Comparison of ENCODE assay signal across 1 cellular context in the genomic region with DNA sequence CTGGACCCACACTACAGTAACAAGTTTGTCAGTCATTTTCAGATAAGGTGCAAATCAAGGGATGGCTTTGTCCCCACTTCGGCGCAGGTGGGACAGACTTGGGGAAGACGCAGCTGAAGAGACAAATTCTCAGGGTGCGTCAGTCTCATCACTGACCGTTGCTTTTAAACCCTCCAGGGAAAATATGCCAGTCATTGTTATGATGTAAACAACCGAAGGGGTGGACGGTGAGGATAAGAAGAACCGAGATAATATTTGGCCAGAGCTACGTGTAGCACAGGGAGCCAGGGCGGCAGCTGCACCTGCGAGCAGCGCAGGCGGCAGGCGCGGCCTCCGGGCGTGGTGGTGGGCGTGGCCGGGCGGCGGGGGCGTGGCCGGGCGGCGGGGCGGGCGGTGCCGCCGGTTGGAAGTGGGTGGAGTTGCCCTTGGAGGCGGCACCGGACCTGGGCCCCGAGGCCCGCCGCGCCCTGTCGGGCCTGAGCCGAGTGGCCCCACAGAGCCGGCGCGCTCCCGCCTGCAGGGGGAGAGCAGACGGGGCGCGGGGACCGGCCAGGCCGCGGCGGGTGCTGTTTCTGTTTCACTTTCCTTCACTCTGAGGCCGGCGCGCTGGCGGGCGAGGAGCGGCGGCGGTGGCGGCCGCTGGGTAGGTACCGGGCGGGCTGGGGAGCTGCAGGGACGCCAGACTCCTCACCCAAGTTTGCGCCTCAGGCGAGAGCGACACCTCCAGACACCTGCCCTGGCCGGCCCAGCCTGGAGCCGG.
TF ChIP-seq lines count a peak whose summit lies in the region.

A gene (plus strand): TSS at position 470 of the 760 bp plus-strand sequence. CDS start 2,209 bp downstream, outside the sequence.

TF ChIP-seq in HepG2, 621 proteins besides CTCF, POLR2A, EP300 and RAD21 (continued from another document and continues in another):
- TF ChIP-seq, protein P1, sequence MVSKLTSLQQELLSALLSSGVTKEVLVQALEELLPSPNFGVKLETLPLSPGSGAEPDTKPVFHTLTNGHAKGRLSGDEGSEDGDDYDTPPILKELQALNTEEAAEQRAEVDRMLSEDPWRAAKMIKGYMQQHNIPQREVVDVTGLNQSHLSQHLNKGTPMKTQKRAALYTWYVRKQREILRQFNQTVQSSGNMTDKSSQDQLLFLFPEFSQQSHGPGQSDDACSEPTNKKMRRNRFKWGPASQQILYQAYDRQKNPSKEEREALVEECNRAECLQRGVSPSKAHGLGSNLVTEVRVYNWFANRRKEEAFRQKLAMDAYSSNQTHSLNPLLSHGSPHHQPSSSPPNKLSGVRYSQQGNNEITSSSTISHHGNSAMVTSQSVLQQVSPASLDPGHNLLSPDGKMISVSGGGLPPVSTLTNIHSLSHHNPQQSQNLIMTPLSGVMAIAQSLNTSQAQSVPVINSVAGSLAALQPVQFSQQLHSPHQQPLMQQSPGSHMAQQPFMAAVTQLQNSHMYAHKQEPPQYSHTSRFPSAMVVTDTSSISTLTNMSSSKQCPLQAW (CRISPR knock-in tag; IDR thresholded peaks at IDR 0.05) = peak; percentile 70; the same call in 1 of the 2 replicates
- TF ChIP-seq, protein P2, sequence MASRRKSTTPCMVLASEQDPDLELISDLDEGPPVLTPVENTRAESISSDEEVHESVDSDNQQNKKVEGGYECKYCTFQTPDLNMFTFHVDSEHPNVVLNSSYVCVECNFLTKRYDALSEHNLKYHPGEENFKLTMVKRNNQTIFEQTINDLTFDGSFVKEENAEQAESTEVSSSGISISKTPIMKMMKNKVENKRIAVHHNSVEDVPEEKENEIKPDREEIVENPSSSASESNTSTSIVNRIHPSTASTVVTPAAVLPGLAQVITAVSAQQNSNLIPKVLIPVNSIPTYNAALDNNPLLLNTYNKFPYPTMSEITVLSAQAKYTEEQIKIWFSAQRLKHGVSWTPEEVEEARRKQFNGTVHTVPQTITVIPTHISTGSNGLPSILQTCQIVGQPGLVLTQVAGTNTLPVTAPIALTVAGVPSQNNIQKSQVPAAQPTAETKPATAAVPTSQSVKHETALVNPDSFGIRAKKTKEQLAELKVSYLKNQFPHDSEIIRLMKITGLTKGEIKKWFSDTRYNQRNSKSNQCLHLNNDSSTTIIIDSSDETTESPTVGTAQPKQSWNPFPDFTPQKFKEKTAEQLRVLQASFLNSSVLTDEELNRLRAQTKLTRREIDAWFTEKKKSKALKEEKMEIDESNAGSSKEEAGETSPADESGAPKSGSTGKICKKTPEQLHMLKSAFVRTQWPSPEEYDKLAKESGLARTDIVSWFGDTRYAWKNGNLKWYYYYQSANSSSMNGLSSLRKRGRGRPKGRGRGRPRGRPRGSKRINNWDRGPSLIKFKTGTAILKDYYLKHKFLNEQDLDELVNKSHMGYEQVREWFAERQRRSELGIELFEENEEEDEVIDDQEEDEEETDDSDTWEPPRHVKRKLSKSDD (CRISPR knock-in tag; IDR thresholded peaks at IDR 0.05; ENCODE audit: low read depth) = peak; percentile 25; the same call in 1 of the 2 replicates
- TF ChIP-seq EEA1 (CRISPR knock-in tag; IDR thresholded peaks at IDR 0.05; ENCODE audit: borderline replicate concordance) = no peak
- TF ChIP-seq, protein P3, sequence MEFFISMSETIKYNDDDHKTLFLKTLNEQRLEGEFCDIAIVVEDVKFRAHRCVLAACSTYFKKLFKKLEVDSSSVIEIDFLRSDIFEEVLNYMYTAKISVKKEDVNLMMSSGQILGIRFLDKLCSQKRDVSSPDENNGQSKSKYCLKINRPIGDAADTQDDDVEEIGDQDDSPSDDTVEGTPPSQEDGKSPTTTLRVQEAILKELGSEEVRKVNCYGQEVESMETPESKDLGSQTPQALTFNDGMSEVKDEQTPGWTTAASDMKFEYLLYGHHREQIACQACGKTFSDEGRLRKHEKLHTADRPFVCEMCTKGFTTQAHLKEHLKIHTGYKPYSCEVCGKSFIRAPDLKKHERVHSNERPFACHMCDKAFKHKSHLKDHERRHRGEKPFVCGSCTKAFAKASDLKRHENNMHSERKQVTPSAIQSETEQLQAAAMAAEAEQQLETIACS (CRISPR knock-in tag; IDR thresholded peaks at IDR 0.05) = peak; percentile 86
- no peak for TF ChIP-seq TCF12 (IDR thresholded peaks at IDR 0.05)
- TF ChIP-seq TCF12 (CRISPR knock-in tag; IDR thresholded peaks at IDR 0.05) = 0 out of 2 replicates have a peak, but pooled peaks have one; percentile 27
- TF ChIP-seq MAFF (IDR thresholded peaks at IDR 0.05; ENCODE audit: low read depth, low read length) = no peak
- TF ChIP-seq, protein P4, sequence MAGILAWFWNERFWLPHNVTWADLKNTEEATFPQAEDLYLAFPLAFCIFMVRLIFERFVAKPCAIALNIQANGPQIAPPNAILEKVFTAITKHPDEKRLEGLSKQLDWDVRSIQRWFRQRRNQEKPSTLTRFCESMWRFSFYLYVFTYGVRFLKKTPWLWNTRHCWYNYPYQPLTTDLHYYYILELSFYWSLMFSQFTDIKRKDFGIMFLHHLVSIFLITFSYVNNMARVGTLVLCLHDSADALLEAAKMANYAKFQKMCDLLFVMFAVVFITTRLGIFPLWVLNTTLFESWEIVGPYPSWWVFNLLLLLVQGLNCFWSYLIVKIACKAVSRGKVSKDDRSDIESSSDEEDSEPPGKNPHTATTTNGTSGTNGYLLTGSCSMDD (CRISPR knock-in tag; IDR thresholded peaks at IDR 0.05) = no peak
- TF ChIP-seq ELF3 (CRISPR knock-in tag; IDR thresholded peaks at IDR 0.05) = peak; percentile 38; the same call in 1 of the 2 replicates
- TF ChIP-seq ZNF30 (CRISPR knock-in tag; IDR thresholded peaks at IDR 0.05) = no peak
- no peak for TF ChIP-seq RCOR2 (CRISPR knock-in tag; IDR thresholded peaks at IDR 0.05)
- TF ChIP-seq, protein P5, sequence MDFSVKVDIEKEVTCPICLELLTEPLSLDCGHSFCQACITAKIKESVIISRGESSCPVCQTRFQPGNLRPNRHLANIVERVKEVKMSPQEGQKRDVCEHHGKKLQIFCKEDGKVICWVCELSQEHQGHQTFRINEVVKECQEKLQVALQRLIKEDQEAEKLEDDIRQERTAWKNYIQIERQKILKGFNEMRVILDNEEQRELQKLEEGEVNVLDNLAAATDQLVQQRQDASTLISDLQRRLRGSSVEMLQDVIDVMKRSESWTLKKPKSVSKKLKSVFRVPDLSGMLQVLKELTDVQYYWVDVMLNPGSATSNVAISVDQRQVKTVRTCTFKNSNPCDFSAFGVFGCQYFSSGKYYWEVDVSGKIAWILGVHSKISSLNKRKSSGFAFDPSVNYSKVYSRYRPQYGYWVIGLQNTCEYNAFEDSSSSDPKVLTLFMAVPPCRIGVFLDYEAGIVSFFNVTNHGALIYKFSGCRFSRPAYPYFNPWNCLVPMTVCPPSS (IDR thresholded peaks at IDR 0.05) = no peak
- TF ChIP-seq, protein P6, sequence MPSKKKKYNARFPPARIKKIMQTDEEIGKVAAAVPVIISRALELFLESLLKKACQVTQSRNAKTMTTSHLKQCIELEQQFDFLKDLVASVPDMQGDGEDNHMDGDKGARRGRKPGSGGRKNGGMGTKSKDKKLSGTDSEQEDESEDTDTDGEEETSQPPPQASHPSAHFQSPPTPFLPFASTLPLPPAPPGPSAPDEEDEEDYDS (CRISPR knock-in tag; IDR thresholded peaks at IDR 0.05) = no peak
- TF ChIP-seq, protein P7, sequence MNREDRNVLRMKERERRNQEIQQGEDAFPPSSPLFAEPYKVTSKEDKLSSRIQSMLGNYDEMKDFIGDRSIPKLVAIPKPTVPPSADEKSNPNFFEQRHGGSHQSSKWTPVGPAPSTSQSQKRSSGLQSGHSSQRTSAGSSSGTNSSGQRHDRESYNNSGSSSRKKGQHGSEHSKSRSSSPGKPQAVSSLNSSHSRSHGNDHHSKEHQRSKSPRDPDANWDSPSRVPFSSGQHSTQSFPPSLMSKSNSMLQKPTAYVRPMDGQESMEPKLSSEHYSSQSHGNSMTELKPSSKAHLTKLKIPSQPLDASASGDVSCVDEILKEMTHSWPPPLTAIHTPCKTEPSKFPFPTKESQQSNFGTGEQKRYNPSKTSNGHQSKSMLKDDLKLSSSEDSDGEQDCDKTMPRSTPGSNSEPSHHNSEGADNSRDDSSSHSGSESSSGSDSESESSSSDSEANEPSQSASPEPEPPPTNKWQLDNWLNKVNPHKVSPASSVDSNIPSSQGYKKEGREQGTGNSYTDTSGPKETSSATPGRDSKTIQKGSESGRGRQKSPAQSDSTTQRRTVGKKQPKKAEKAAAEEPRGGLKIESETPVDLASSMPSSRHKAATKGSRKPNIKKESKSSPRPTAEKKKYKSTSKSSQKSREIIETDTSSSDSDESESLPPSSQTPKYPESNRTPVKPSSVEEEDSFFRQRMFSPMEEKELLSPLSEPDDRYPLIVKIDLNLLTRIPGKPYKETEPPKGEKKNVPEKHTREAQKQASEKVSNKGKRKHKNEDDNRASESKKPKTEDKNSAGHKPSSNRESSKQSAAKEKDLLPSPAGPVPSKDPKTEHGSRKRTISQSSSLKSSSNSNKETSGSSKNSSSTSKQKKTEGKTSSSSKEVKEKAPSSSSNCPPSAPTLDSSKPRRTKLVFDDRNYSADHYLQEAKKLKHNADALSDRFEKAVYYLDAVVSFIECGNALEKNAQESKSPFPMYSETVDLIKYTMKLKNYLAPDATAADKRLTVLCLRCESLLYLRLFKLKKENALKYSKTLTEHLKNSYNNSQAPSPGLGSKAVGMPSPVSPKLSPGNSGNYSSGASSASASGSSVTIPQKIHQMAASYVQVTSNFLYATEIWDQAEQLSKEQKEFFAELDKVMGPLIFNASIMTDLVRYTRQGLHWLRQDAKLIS (CRISPR knock-in tag; IDR thresholded peaks at IDR 0.05) = no peak
- TF ChIP-seq ZNF550 (CRISPR knock-in tag; IDR thresholded peaks at IDR 0.05; ENCODE audit: borderline replicate concordance) = no peak
- no peak; the same call in 1 of the 2 replicates for TF ChIP-seq ZNF124 (CRISPR knock-in tag; IDR thresholded peaks at IDR 0.05)
- TF ChIP-seq, protein P8, sequence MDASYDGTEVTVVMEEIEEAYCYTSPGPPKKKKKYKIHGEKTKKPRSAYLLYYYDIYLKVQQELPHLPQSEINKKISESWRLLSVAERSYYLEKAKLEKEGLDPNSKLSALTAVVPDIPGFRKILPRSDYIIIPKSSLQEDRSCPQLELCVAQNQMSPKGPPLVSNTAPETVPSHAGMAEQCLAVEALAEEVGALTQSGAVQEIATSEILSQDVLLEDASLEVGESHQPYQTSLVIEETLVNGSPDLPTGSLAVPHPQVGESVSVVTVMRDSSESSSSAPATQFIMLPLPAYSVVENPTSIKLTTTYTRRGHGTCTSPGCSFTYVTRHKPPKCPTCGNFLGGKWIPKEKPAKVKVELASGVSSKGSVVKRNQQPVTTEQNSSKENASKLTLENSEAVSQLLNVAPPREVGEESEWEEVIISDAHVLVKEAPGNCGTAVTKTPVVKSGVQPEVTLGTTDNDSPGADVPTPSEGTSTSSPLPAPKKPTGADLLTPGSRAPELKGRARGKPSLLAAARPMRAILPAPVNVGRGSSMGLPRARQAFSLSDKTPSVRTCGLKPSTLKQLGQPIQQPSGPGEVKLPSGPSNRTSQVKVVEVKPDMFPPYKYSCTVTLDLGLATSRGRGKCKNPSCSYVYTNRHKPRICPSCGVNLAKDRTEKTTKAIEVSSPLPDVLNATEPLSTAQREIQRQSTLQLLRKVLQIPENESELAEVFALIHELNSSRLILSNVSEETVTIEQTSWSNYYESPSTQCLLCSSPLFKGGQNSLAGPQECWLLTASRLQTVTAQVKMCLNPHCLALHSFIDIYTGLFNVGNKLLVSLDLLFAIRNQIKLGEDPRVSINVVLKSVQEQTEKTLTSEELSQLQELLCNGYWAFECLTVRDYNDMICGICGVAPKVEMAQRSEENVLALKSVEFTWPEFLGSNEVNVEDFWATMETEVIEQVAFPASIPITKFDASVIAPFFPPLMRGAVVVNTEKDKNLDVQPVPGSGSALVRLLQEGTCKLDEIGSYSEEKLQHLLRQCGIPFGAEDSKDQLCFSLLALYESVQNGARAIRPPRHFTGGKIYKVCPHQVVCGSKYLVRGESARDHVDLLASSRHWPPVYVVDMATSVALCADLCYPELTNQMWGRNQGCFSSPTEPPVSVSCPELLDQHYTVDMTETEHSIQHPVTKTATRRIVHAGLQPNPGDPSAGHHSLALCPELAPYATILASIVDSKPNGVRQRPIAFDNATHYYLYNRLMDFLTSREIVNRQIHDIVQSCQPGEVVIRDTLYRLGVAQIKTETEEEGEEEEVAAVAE (CRISPR knock-in tag; IDR thresholded peaks at IDR 0.05; ENCODE audit: borderline replicate concordance) = no peak
- TF ChIP-seq ZFP62 (CRISPR knock-in tag; IDR thresholded peaks at IDR 0.05) = no peak
- TF ChIP-seq ZNF432 (CRISPR knock-in tag; IDR thresholded peaks at IDR 0.05; ENCODE audit: borderline replicate concordance) = no peak
- peak; percentile 80 for TF ChIP-seq NCOA1 (CRISPR knock-in tag; IDR thresholded peaks at IDR 0.05)
- no peak for TF ChIP-seq ZNF205 (CRISPR knock-in tag; IDR thresholded peaks at IDR 0.05)
- no peak for TF ChIP-seq SALL2 (CRISPR knock-in tag; IDR thresholded peaks at IDR 0.05)
- TF ChIP-seq, protein P9, sequence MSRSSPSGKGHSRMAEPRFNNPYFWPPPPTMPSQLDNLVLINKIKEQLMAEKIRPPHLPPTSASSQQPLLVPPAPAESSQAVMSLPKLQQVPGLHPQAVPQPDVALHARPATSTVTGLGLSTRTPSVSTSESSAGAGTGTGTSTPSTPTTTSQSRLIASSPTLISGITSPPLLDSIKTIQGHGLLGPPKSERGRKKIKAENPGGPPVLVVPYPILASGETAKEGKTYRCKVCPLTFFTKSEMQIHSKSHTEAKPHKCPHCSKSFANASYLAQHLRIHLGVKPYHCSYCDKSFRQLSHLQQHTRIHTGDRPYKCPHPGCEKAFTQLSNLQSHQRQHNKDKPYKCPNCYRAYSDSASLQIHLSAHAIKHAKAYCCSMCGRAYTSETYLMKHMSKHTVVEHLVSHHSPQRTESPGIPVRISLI (CRISPR knock-in tag; IDR thresholded peaks at IDR 0.05; ENCODE audit: borderline replicate concordance) = no peak
- TF ChIP-seq, protein P10, sequence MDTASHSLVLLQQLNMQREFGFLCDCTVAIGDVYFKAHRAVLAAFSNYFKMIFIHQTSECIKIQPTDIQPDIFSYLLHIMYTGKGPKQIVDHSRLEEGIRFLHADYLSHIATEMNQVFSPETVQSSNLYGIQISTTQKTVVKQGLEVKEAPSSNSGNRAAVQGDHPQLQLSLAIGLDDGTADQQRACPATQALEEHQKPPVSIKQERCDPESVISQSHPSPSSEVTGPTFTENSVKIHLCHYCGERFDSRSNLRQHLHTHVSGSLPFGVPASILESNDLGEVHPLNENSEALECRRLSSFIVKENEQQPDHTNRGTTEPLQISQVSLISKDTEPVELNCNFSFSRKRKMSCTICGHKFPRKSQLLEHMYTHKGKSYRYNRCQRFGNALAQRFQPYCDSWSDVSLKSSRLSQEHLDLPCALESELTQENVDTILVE (CRISPR knock-in tag; IDR thresholded peaks at IDR 0.05) = no peak
- peak; percentile 49; the same call in 1 of the 2 replicates for TF ChIP-seq ZNF564 (CRISPR knock-in tag; IDR thresholded peaks at IDR 0.05)
- TF ChIP-seq ZNF263 (CRISPR knock-in tag; IDR thresholded peaks at IDR 0.05) = 0 out of 2 replicates have a peak, but pooled peaks have one; percentile 6
- no peak for TF ChIP-seq ZNF598 (CRISPR knock-in tag; IDR thresholded peaks at IDR 0.05; ENCODE audit: borderline replicate concordance)
- TF ChIP-seq SIX1 (CRISPR knock-in tag; IDR thresholded peaks at IDR 0.05; ENCODE audit: borderline replicate concordance) = no peak
- no peak for TF ChIP-seq ZSCAN12 (CRISPR knock-in tag; IDR thresholded peaks at IDR 0.05)
- peak; percentile 53; the same call in 1 of the 2 replicates for TF ChIP-seq NFKB2 (CRISPR knock-in tag; IDR thresholded peaks at IDR 0.05; ENCODE audit: borderline replicate concordance)
- TF ChIP-seq, protein P11, sequence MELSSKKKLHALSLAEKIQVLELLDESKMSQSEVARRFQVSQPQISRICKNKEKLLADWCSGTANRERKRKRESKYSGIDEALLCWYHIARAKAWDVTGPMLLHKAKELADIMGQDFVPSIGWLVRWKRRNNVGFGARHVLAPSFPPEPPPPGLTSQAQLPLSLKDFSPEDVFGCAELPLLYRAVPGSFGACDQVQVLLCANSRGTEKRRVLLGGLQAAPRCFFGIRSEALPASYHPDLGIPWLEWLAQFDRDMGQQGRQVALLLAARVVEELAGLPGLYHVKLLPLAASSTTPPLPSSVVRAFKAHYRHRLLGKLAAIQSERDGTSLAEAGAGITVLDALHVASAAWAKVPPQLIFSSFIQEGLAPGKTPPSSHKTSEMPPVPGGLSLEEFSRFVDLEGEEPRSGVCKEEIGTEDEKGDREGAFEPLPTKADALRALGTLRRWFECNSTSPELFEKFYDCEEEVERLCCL (CRISPR knock-in tag; IDR thresholded peaks at IDR 0.05; ENCODE audit: borderline replicate concordance) = no peak
